In genomic region chr20:29079769-29080690, GRCh38 we compare ENCODE assay signal across 1 cellular context.
A peak's percentile ranks its signal among the peaks of the same experiment; 100 is the strongest.
TF ChIP-seq lines count a peak whose summit lies in the region.

No MANE protein-coding gene starts in this region.

TF ChIP-seq in HepG2, 621 proteins besides CTCF, POLR2A, EP300 and RAD21 (continued from another document and continues in another):
- TF ChIP-seq AKNA (CRISPR knock-in tag; IDR thresholded peaks at IDR 0.05; ENCODE audit: borderline replicate concordance): no peak
- TF ChIP-seq RFX1 (IDR thresholded peaks at IDR 0.05): no peak
- TF ChIP-seq HDAC1 (CRISPR knock-in tag; IDR thresholded peaks at IDR 0.05): peak; percentile 79
- no peak for TF ChIP-seq ZNF407 (CRISPR knock-in tag; IDR thresholded peaks at IDR 0.05; ENCODE audit: not compliant biosample characterization)
- TF ChIP-seq ZNF761 (CRISPR knock-in tag; conservative IDR thresholded peaks at IDR 0.05): 0 out of 2 replicates have a peak, but pooled peaks have one; percentile 23
- TF ChIP-seq TFDP2 (CRISPR knock-in tag; IDR thresholded peaks at IDR 0.05): peak; percentile 83
- TF ChIP-seq CEBPB (IDR thresholded peaks at IDR 0.05; ENCODE audit: borderline replicate concordance, low read depth, low read length): no peak
- no peak for TF ChIP-seq ZNF251 (CRISPR knock-in tag; IDR thresholded peaks at IDR 0.05)
- TF ChIP-seq ZNF432 (CRISPR knock-in tag; IDR thresholded peaks at IDR 0.05; ENCODE audit: borderline replicate concordance): no peak
- TF ChIP-seq HBP1 (CRISPR knock-in tag; IDR thresholded peaks at IDR 0.05; ENCODE audit: low read depth): peak; percentile 47; the same call in 1 of the 2 replicates
- TF ChIP-seq MIER3 (CRISPR knock-in tag; IDR thresholded peaks at IDR 0.05; ENCODE audit: borderline replicate concordance): peak; percentile 53; the same call in 1 of the 2 replicates
- peak; percentile 84 for TF ChIP-seq THAP11 (CRISPR knock-in tag; IDR thresholded peaks at IDR 0.05)
- no peak for TF ChIP-seq SP1 (IDR thresholded peaks at IDR 0.05)
- TF ChIP-seq SP1 (CRISPR knock-in tag; IDR thresholded peaks at IDR 0.05): 0 out of 2 replicates have a peak, but pooled peaks have one; percentile 12
- TF ChIP-seq SALL1 (CRISPR knock-in tag; IDR thresholded peaks at IDR 0.05): peak; percentile 39; the same call in 1 of the 2 replicates
- TF ChIP-seq MEIS1 (CRISPR knock-in tag; IDR thresholded peaks at IDR 0.05; ENCODE audit: borderline replicate concordance): 0 out of 2 replicates have a peak, but pooled peaks have one; percentile 61
- peak; percentile 45; the same call in 1 of the 2 replicates for TF ChIP-seq GMEB1 (CRISPR knock-in tag; IDR thresholded peaks at IDR 0.05; ENCODE audit: borderline replicate concordance)
- no peak for TF ChIP-seq ZNF678 (CRISPR knock-in tag; IDR thresholded peaks at IDR 0.05)
- TF ChIP-seq SIN3B (IDR thresholded peaks at IDR 0.05; ENCODE audit: low read length): no peak
- 0 out of 2 replicates have a peak, but pooled peaks have one; percentile 40 for TF ChIP-seq NFKB2 (CRISPR knock-in tag; IDR thresholded peaks at IDR 0.05; ENCODE audit: borderline replicate concordance)
- 0 out of 2 replicates have a peak, but pooled peaks have one; percentile 27 for TF ChIP-seq ZBTB10 (CRISPR knock-in tag; IDR thresholded peaks at IDR 0.05; ENCODE audit: borderline replicate concordance)
- no peak for TF ChIP-seq HNRNPLL (IDR thresholded peaks at IDR 0.05; ENCODE audit: low read depth, low read length, poor library complexity, severe bottlenecking)
- peak; percentile 42; the same call in 1 of the 2 replicates for TF ChIP-seq ZNF143 (CRISPR knock-in tag; IDR thresholded peaks at IDR 0.05)
- TF ChIP-seq HOMEZ (CRISPR knock-in tag; IDR thresholded peaks at IDR 0.05; ENCODE audit: low read depth): 0 out of 2 replicates have a peak, but pooled peaks have one; percentile 51
- no peak for TF ChIP-seq SMYD3 (CRISPR knock-in tag; IDR thresholded peaks at IDR 0.05)
- 0 out of 2 replicates have a peak, but pooled peaks have one; percentile 60 for TF ChIP-seq CREB3 (CRISPR knock-in tag; IDR thresholded peaks at IDR 0.05)
- TF ChIP-seq ZSCAN12 (CRISPR knock-in tag; IDR thresholded peaks at IDR 0.05): 0 out of 2 replicates have a peak, but pooled peaks have one; percentile 35
- TF ChIP-seq SRY (CRISPR knock-in tag; IDR thresholded peaks at IDR 0.05): peak; percentile 33; the same call in 1 of the 2 replicates
- 0 out of 2 replicates have a peak, but pooled peaks have one; percentile 56 for TF ChIP-seq ZNF160 (CRISPR knock-in tag; IDR thresholded peaks at IDR 0.05)
- TF ChIP-seq MXI1 (IDR thresholded peaks at IDR 0.05; ENCODE audit: borderline replicate concordance, low read depth, low read length): no peak
- no peak for TF ChIP-seq GTF3A (CRISPR knock-in tag; conservative IDR thresholded peaks at IDR 0.05)
- peak; percentile 65; the same call in 1 of the 2 replicates for TF ChIP-seq DMAP1 (CRISPR knock-in tag; IDR thresholded peaks at IDR 0.05)
- TF ChIP-seq ZNF790 (CRISPR knock-in tag; IDR thresholded peaks at IDR 0.05; ENCODE audit: borderline replicate concordance): no peak
- TF ChIP-seq KDM2A (CRISPR knock-in tag; IDR thresholded peaks at IDR 0.05; ENCODE audit: borderline replicate concordance, low read depth): peak; percentile 65
